Comparison of ENCODE assay signal across 1 cellular context in genomic region chr1:54407957-54408700, GRCh38.
TF ChIP-seq lines count a peak whose summit lies in the region.

No MANE protein-coding gene starts in this region.

TF ChIP-seq in H1, 55 proteins besides CTCF, POLR2A, EP300 and RAD21:
- TF ChIP-seq MAX (IDR thresholded peaks at IDR 0.05) (no peak), HDAC6 (IDR thresholded peaks at IDR 0.05; ENCODE audit: low read depth, low read length) (no peak), E2F6 (IDR thresholded peaks at IDR 0.05) (no peak), BCL11A (IDR thresholded peaks at IDR 0.05; ENCODE audit: low read depth in 2 of 2, low read length in 2 of 2) (no peak), SP2 (IDR thresholded peaks at IDR 0.05; ENCODE audit: low read length) (no peak), TEAD4 (IDR thresholded peaks at IDR 0.05; ENCODE audit: low read depth, low read length) (no peak), CTBP2 (IDR thresholded peaks at IDR 0.05; ENCODE audit: borderline replicate concordance, insufficient read depth, insufficient read length, low read length) (no peak), RFX5 (IDR thresholded peaks at IDR 0.05; ENCODE audit: borderline replicate concordance, low read depth, low read length) (no peak), SIRT6 (IDR thresholded peaks at IDR 0.05; ENCODE audit: low read length) (no peak), SAP30 (IDR thresholded peaks at IDR 0.05; ENCODE audit: insufficient read depth, insufficient replicate concordance, low read length) (no peak), HDAC2 (IDR thresholded peaks at IDR 0.05; ENCODE audit: borderline replicate concordance in 1 of 2, low read depth in 2 of 2, low read length in 2 of 2) (no peak), NANOG (IDR thresholded peaks at IDR 0.05; ENCODE audit: insufficient read depth, low read depth, low read length, poor library complexity, severe bottlenecking) (no peak), POU5F1 (IDR thresholded peaks at IDR 0.05; ENCODE audit: low read depth, low read length) (no peak), GTF2F1 (IDR thresholded peaks at IDR 0.05; ENCODE audit: borderline replicate concordance, low read depth, low read length) (no peak), BACH1 (IDR thresholded peaks at IDR 0.05; ENCODE audit: low read length) (no peak), SIX5 (IDR thresholded peaks at IDR 0.05; ENCODE audit: low read depth, low read length) (no peak), FOSL1 (IDR thresholded peaks at IDR 0.05; ENCODE audit: insufficient read depth, low read depth, low read length) (no peak)
TF ChIP-seq in H1: peak in this region for 0.
